ENCODE assay signal across 1 cellular context in the genomic region with DNA sequence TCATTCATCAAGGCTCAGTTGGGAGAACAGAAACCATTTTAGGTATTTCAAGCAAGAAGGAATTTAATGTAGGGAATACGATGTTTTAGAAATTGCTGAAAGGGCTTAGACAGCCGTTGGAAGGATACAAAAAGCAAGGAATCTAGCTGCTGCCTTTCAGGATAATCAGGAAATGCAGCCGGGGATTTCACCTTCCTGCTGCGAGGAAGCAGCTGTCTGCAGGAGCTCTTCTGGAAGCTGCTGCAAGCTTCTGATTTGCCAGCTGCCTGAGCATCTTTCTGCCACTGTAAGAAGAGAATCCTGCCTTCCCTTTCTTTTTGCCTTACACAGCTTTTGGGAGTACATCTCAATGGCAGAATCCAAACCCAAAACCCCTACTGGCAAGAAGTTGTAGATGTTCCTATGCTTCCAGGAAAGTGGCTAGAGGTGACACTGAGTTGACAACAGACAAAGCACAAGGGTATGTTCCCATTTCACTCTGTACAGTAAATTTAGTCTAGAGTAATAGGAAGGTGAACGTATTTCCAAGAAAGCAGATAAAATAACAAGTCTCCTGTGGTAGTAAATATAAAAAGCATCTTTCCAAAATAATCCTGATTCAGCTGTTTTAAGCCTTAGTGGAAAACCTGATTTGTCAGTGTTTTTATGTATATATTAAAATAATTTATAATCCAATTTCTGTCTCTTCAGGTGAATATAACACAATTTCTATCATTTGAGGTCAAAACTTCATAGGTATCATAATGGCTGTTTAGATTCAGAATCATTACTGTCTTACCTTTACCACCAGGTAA.
TF ChIP-seq lines count a peak whose summit lies in the region.

No MANE protein-coding gene starts in this region.

TF ChIP-seq in GM23338, 12 proteins besides CTCF, POLR2A, EP300 and RAD21:
- TF ChIP-seq EZH2 (IDR thresholded peaks at IDR 0.05; ENCODE audit: low read depth, unreplicated experiment) (no peak), NANOG (IDR thresholded peaks at IDR 0.05; ENCODE audit: borderline replicate concordance) (no peak), POLR2AphosphoS5 (IDR thresholded peaks at IDR 0.05; ENCODE audit: low read depth) (no peak), JUNB (IDR thresholded peaks at IDR 0.05; ENCODE audit: unreplicated experiment) (no peak), CREB1 (CRISPR knock-in tag; IDR thresholded peaks at IDR 0.05; ENCODE audit: low read depth) (no peak), STAT1 (IDR thresholded peaks at IDR 0.05; ENCODE audit: unreplicated experiment) (no peak), ZNF114 (CRISPR knock-in tag; IDR thresholded peaks at IDR 0.05) (no peak), ZNF331 (CRISPR knock-in tag; IDR thresholded peaks at IDR 0.05; ENCODE audit: low read depth) (no peak)
- TF ChIP-seq, protein P1, sequence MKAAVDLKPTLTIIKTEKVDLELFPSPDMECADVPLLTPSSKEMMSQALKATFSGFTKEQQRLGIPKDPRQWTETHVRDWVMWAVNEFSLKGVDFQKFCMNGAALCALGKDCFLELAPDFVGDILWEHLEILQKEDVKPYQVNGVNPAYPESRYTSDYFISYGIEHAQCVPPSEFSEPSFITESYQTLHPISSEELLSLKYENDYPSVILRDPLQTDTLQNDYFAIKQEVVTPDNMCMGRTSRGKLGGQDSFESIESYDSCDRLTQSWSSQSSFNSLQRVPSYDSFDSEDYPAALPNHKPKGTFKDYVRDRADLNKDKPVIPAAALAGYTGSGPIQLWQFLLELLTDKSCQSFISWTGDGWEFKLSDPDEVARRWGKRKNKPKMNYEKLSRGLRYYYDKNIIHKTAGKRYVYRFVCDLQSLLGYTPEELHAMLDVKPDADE (IDR thresholded peaks at IDR 0.05) = no peak
- TF ChIP-seq, protein P2, sequence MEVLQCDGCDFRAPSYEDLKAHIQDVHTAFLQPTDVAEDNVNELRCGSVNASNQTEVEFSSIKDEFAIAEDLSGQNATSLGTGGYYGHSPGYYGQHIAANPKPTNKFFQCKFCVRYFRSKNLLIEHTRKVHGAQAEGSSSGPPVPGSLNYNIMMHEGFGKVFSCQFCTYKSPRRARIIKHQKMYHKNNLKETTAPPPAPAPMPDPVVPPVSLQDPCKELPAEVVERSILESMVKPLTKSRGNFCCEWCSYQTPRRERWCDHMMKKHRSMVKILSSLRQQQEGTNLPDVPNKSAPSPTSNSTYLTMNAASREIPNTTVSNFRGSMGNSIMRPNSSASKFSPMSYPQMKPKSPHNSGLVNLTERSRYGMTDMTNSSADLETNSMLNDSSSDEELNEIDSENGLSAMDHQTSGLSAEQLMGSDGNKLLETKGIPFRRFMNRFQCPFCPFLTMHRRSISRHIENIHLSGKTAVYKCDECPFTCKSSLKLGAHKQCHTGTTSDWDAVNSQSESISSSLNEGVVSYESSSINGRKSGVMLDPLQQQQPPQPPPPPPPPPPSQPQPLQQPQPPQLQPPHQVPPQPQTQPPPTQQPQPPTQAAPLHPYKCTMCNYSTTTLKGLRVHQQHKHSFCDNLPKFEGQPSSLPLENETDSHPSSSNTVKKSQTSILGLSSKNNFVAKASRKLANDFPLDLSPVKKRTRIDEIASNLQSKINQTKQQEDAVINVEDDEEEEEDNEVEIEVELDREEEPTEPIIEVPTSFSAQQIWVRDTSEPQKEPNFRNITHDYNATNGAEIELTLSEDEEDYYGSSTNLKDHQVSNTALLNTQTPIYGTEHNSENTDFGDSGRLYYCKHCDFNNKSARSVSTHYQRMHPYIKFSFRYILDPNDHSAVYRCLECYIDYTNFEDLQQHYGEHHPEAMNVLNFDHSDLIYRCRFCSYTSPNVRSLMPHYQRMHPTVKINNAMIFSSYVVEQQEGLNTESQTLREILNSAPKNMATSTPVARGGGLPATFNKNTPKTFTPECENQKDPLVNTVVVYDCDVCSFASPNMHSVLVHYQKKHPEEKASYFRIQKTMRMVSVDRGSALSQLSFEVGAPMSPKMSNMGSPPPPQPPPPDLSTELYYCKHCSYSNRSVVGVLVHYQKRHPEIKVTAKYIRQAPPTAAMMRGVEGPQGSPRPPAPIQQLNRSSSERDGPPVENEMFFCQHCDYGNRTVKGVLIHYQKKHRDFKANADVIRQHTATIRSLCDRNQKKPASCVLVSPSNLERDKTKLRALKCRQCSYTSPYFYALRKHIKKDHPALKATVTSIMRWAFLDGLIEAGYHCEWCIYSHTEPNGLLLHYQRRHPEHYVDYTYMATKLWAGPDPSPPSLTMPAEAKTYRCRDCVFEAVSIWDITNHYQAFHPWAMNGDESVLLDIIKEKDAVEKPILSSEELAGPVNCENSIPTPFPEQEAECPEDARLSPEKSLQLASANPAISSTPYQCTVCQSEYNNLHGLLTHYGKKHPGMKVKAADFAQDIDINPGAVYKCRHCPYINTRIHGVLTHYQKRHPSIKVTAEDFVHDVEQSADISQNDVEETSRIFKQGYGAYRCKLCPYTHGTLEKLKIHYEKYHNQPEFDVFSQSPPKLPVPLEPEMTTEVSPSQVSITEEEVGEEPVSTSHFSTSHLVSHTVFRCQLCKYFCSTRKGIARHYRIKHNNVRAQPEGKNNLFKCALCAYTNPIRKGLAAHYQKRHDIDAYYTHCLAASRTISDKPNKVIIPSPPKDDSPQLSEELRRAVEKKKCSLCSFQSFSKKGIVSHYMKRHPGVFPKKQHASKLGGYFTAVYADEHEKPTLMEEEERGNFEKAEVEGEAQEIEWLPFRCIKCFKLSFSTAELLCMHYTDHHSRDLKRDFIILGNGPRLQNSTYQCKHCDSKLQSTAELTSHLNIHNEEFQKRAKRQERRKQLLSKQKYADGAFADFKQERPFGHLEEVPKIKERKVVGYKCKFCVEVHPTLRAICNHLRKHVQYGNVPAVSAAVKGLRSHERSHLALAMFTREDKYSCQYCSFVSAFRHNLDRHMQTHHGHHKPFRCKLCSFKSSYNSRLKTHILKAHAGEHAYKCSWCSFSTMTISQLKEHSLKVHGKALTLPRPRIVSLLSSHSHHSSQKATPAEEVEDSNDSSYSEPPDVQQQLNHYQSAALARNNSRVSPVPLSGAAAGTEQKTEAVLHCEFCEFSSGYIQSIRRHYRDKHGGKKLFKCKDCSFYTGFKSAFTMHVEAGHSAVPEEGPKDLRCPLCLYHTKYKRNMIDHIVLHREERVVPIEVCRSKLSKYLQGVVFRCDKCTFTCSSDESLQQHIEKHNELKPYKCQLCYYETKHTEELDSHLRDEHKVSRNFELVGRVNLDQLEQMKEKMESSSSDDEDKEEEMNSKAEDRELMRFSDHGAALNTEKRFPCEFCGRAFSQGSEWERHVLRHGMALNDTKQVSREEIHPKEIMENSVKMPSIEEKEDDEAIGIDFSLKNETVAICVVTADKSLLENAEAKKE (CRISPR knock-in tag; IDR thresholded peaks at IDR 0.05) = no peak
